Comparison of ENCODE assay signal across 7 cellular contexts in the genomic region with DNA sequence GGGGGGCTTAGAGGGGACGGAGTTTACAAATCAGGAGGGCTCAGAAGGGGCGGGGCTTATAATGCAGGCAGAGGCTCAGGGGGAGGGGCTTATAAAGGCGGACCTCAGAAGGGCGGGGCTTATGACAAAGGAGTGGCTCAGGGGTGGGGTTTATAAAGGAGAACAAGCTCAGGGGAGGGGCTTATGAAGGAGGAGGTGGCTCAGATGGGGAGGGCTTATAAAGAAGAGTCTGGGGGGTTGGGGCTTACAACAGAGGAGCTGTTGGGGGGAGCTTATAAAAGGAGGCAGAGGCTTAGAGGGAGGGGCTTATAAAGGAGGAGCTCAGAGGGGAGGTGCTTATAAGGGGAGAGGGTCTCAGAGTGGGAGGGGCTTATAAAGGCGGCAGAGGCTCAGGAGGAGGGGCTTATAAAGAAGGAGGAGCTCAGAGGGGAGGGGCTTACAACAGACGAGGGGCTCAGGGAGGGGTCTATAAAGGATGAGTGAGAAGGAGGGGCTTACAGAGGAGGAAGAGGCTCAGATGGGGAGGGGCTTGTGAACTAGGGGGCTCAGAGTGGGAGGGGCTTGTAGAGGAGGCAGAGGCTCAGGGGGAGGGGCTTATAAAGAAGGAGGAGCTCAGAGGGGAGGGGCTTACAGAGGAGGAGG. TPM values are rescaled to one million over a fixed set of nuclear protein-coding genes. Genes with fewer than 3 reads are reported as not detected.
DNase-seq lines count a peak whose midpoint lies in the region; TF ChIP-seq lines count a peak whose summit lies in the region.
"Had no signal": no experiment of that assay in that cellular context is flagged by ENCODE, and none has a peak within 500 bp of the region (broad histone marks: within the 10 kb centered on the region; RNA-seq: fewer than 3 reads in every experiment).

No MANE protein-coding gene starts in this region.

- H3K9ac ChIP-seq in iPS-15b (ENCODE audit: low read depth, low read length): no peak overlapping the region

- no peaks in the 10 kb centered on the region for H3K9me3 Mint-ChIP-seq in mesothelial cell of epicardium

- in situ Hi-C loops in SK-MEL-5 (cut with HindIII; ENCODE audit: low pct_unique_long_range_greater_than_20kb, low sequenced_read_pairs): no loop called here

- POLR2A ChIA-PET in GM10248 (lab: Yijun Ruan, JAX): no interaction called here

- H3K27me3 ChIP-seq in iPS-15b (ENCODE audit: control insufficient read depth, insufficient read depth, low read length) (peaks cover 8% of the 10 kb centered on the region), ovary (no peaks in the 10 kb centered on the region)

- no peaks in the 10 kb centered on the region for H3K36me3 Mint-ChIP-seq in mesothelial cell of epicardium

- CTCF ChIA-PET in GM10248 (lab: Yijun Ruan, JAX): interaction anchor here (0.8 to 1.8 kb wide), 5 partner anchors 8 to 174 kb away, joined by 3 to 10 read pairs (median 3); no protein-coding TSS in a partner anchor

- peak overlapping the region; percentile 62 for H3K4me3 ChIP-seq in iPS-15b (ENCODE audit: low read depth, low read length)
- H3K4me3 ChIP-seq in ovary: no peak overlapping the region

- peaks cover 27% of the 10 kb centered on the region for H3K27me3 Mint-ChIP-seq in mesothelial cell of epicardium (ENCODE audit: low read depth)

- H3K4me1 ChIP-seq in iPS-15b (ENCODE audit: control insufficient read depth, insufficient read depth, low read length): peaks cover 2% of the 10 kb centered on the region
- H3K4me1 ChIP-seq in ovary (ENCODE audit: insufficient read depth): no peaks in the 10 kb centered on the region

- DNase-seq in GM10248 (ENCODE audit: extremely low spot score) (peak; percentile 69), SK-MEL-5 (ENCODE audit: low read depth, low spot score) (peak; percentile 45), mesothelial cell of epicardium (ENCODE audit: low spot score in 2 of 2, unreplicated experiment in 2 of 2) (no peak), retina (no peak), ovary (no peak)

- intact Hi-C loops in ovary (cut with DNase I): loop anchor here in 1 of 4 donors (5.0 kb wide), 1 partner anchor 167 kb away; no protein-coding TSS in a partner anchor

- H3K4me1 Mint-ChIP-seq in mesothelial cell of epicardium: no peaks in the 10 kb centered on the region

- no peak overlapping the region for H3K4me3 Mint-ChIP-seq in mesothelial cell of epicardium

- H3K27ac ChIP-seq in ovary: no peak overlapping the region

- TF ChIP-seq CTCF in GM10248 (IDR thresholded peaks at IDR 0.05; ENCODE audit: control extremely low read depth, extremely low read depth, low read depth, missing control alignments) (no peak), mesothelial cell of epicardium (IDR thresholded peaks at IDR 0.05; ENCODE audit: unreplicated experiment) (no peak), ovary (IDR thresholded peaks at IDR 0.05) (no peak)

- no peak overlapping the region for H3K27ac Mint-ChIP-seq in mesothelial cell of epicardium

- no peak for TF ChIP-seq EP300 in ovary (IDR thresholded peaks at IDR 0.05)

- H3K9me3 ChIP-seq in iPS-15b (ENCODE audit: control insufficient read depth, insufficient read depth, low read length) (no peaks in the 10 kb centered on the region), ovary (no peaks in the 10 kb centered on the region)

- 15 to 42% (median 23%) methylated on average over 6 of the region's 6 CpGs for WGBS in ovary, 3 donors

- TF ChIP-seq POLR2A in ovary (IDR thresholded peaks at IDR 0.05): no peak

- H3K36me3 ChIP-seq in iPS-15b (ENCODE audit: control insufficient read depth, insufficient read depth, low read length): no peaks in the 10 kb centered on the region
- H3K36me3 ChIP-seq in ovary: no peaks in the 10 kb centered on the region

RNA-seq across cellular contexts. Expression of a gene that starts 1.0 kb away (rescaled TPM):
- not detected in 2 replicates for total RNA-seq in SK-MEL-5 (2014; rRNA removed; shearing (Covaris generic))
- not detected in 2 replicates for polyA plus RNA-seq in SK-MEL-5 (2015; cell fraction: cytosol; rRNA removed)
- not detected in 2 replicates for polyA plus RNA-seq in SK-MEL-5 (2015; cell fraction: nucleus; rRNA removed)
- 0.60 TPM in 1 of 3 replicates, not detected in the others for total RNA-seq in mesothelial cell of epicardium
- 1 to 10 TPM in 2 of 7 donors, under 1 TPM in 2, not detected in 3; 0.30 to 2.6 (median 1.5) TPM for total RNA-seq in ovary
- 1 to 10 TPM in 1 of 2 donors, under 1 TPM in 1; 0.10 to 1.2 TPM for polyA plus RNA-seq in ovary
- total RNA-seq: subcutaneous adipose tissue had no signal

RNA-seq across cellular contexts. Expression of a gene that starts 3.9 kb away (rescaled TPM):
- total RNA-seq in SK-MEL-5 (2014; rRNA removed; shearing (Covaris generic)): not detected in 2 replicates
- polyA plus RNA-seq in SK-MEL-5 (2015; cell fraction: cytosol; rRNA removed): not detected in 2 replicates
- not detected in 2 replicates for polyA plus RNA-seq in SK-MEL-5 (2015; cell fraction: nucleus; rRNA removed)
- total RNA-seq in mesothelial cell of epicardium (not detected in 3 replicates), ovary (under 1 TPM in 1 of 7 donors, not detected in 6; 0.92 TPM)
- polyA plus RNA-seq in ovary: not detected
- total RNA-seq: subcutaneous adipose tissue had no signal

RNA-seq across cellular contexts. Expression of a gene that starts 21.2 kb away (rescaled TPM):
- 13.1 and 13.4 TPM in 2 replicates for total RNA-seq in SK-MEL-5 (2014; rRNA removed; shearing (Covaris generic))
- polyA plus RNA-seq in SK-MEL-5 (2015; cell fraction: cytosol; rRNA removed): 22.8 and 27.0 TPM in 2 replicates
- 14.2 and 14.9 TPM in 2 replicates for polyA plus RNA-seq in SK-MEL-5 (2015; cell fraction: nucleus; rRNA removed)
- total RNA-seq in mesothelial cell of epicardium (8.5 to 9.1 TPM (median 8.7 TPM) in 3 replicates), ovary (10 to 100 TPM in 3 of 7 donors, 1 to 10 TPM in 4; 7.1 to 14.5 (median 8.0) TPM)
- polyA plus RNA-seq in ovary: 1 to 10 TPM in 1 of 2 donors, not detected in 1; 9.1 TPM

RNA-seq across cellular contexts. Expression of a gene that starts 26.8 kb away (rescaled TPM):
- total RNA-seq in SK-MEL-5 (2014; rRNA removed; shearing (Covaris generic)): 22.6 and 26.9 TPM in 2 replicates
- polyA plus RNA-seq in SK-MEL-5 (2015; cell fraction: cytosol; rRNA removed): 30.2 and 34.6 TPM in 2 replicates
- 54.4 and 59.7 TPM in 2 replicates for polyA plus RNA-seq in SK-MEL-5 (2015; cell fraction: nucleus; rRNA removed)
- 53.7 to 54.9 TPM (median 53.9 TPM) in 3 replicates for total RNA-seq in mesothelial cell of epicardium
- 10 to 100 TPM; 20.6 to 54.9 (median 49.3) TPM for total RNA-seq in ovary
- 10 to 100 TPM in 1 of 2 donors, 1 to 10 TPM in 1; 3.9 to 33.5 TPM for polyA plus RNA-seq in ovary

RNA-seq across cellular contexts. Expression of a gene that starts 59.7 kb away (rescaled TPM):
- total RNA-seq in SK-MEL-5 (2014; rRNA removed; shearing (Covaris generic)): not detected in 2 replicates
- polyA plus RNA-seq in SK-MEL-5 (2015; cell fraction: cytosol; rRNA removed): not detected in 2 replicates
- polyA plus RNA-seq in SK-MEL-5 (2015; cell fraction: nucleus; rRNA removed): not detected in 2 replicates
- total RNA-seq in mesothelial cell of epicardium (2.3 to 3.5 TPM (median 2.6 TPM) in 3 replicates), ovary (1 to 10 TPM in 6 of 7 donors, not detected in 1; 1.2 to 5.6 (median 3.8) TPM)
- polyA plus RNA-seq in ovary: under 1 TPM in 1 of 2 donors, not detected in 1; 0.54 TPM

Comparison
In these comparisons a context has a peak if more than half of its experiments do, and no peak if none do; other contexts are left out.
1. DNase-seq: peak in GM10248 (single experiment) and SK-MEL-5 (single experiment); none in mesothelial cell of epicardium (0 of 2), retina (single experiment) and ovary (0 of 5).